Comparison of ENCODE assay signal across 8 cellular contexts in genomic region chr3:101809178-101810022, GRCh38. TPM values are rescaled to one million over a fixed set of nuclear protein-coding genes. Genes with fewer than 3 reads are reported as not detected.
DNase-seq lines count a peak whose midpoint lies in the region; ATAC-seq and TF ChIP-seq lines count a peak whose summit lies in the region.

No MANE protein-coding gene starts in this region.

- H3K9me3 Mint-ChIP-seq in CD8-positive, alpha-beta memory T cell = no peaks in the 10 kb centered on the region
- no peaks in the 10 kb centered on the region for H3K9me3 Mint-ChIP-seq in activated B cell treated with CpG ODN at 0.5 μM for 24 hours
- no peaks in the 10 kb centered on the region for H3K9me3 Mint-ChIP-seq in osteocyte (ENCODE audit: unreplicated experiment)

- DNase-seq in CD8-positive, alpha-beta memory T cell = peak in 4 of 5 donors; percentile 3 to 55 (median 26)
- DNase-seq in NCI-H1694 treated with DMSO at 0.1 percent for 48 hours (lab: John Stamatoyannopoulos, UW) (peak; percentile 50), activated B cell treated with CpG ODN at 0.5 μM for 24 hours (no peak), fibroblast of the aortic adventitia (ENCODE audit: low read depth) (peak; percentile 66), osteocyte (ENCODE audit: extremely low spot score, unreplicated experiment) (no peak), occipital lobe (lab: John Stamatoyannopoulos, UW) (no peak)

- no peak overlapping the region for H3K27ac ChIP-seq in CD8-positive, alpha-beta memory T cell (ENCODE audit: low read depth, low read length)

- no peak overlapping the region for H3K4me3 ChIP-seq in CD8-positive, alpha-beta memory T cell (ENCODE audit: low read length)
- H3K4me3 ChIP-seq in fibroblast of the aortic adventitia (ENCODE audit: low read depth, low read length) = no peak overlapping the region

- TF ChIP-seq CTCF in activated B cell treated with CpG ODN at 0.5 μM for 24 hours (IDR thresholded peaks at IDR 0.05) (peak; percentile 59), fibroblast of the aortic adventitia (IDR thresholded peaks at IDR 0.05; ENCODE audit: insufficient read depth, low read length) (peak; percentile 65), osteocyte (IDR thresholded peaks at IDR 0.05) (peak; percentile 74)

- peaks cover 0 to 46% (median 6%) of the 10 kb centered on the region in 3 donors for H3K36me3 Mint-ChIP-seq in CD8-positive, alpha-beta memory T cell
- peaks cover 12% of the 10 kb centered on the region for H3K36me3 Mint-ChIP-seq in activated B cell treated with CpG ODN at 0.5 μM for 24 hours (ENCODE audit: low read depth)
- H3K36me3 Mint-ChIP-seq in osteocyte (ENCODE audit: unreplicated experiment) = peaks cover 11% of the 10 kb centered on the region

- H3K4me3 Mint-ChIP-seq in CD8-positive, alpha-beta memory T cell = peak overlapping the region in 3 of 7 donors; percentile 8 to 47 (median 32)
- H3K4me3 Mint-ChIP-seq in activated B cell treated with CpG ODN at 0.5 μM for 24 hours (no peak overlapping the region), osteocyte (ENCODE audit: unreplicated experiment) (no peak overlapping the region)

- H3K4me1 ChIP-seq in CD8-positive, alpha-beta memory T cell (ENCODE audit: insufficient read depth, low read length) = peaks cover 29% of the 10 kb centered on the region

- H3K27ac Mint-ChIP-seq in CD8-positive, alpha-beta memory T cell = peak overlapping the region; percentile 6 to 84 (median 64)
- H3K27ac Mint-ChIP-seq in activated B cell treated with CpG ODN at 0.5 μM for 24 hours (no peak overlapping the region), osteocyte (ENCODE audit: unreplicated experiment) (peak overlapping the region; percentile 35)

- no peaks in the 10 kb centered on the region for H3K27me3 Mint-ChIP-seq in CD8-positive, alpha-beta memory T cell
- H3K27me3 Mint-ChIP-seq in activated B cell treated with CpG ODN at 0.5 μM for 24 hours (no peaks in the 10 kb centered on the region), osteocyte (ENCODE audit: unreplicated experiment) (no peaks in the 10 kb centered on the region)

- intact Hi-C loops in activated B cell treated with CpG ODN at 0.5 μM for 24 hours (cut with micrococcal nuclease) = loop anchor here (1.0 to 5.0 kb wide), 4 partner anchors 128 to 864 kb away; no protein-coding TSS in a partner anchor

- peak; percentile 36 for ATAC-seq in GM18868 (IDR thresholded peaks at IDR 0.05; ENCODE audit: unreplicated experiment)
- ATAC-seq in activated B cell treated with CpG ODN at 0.5 μM for 24 hours (ENCODE audit: low read depth) = peak; percentile 82
- ATAC-seq in HG02798 (IDR thresholded peaks at IDR 0.05; ENCODE audit: poor library complexity, unreplicated experiment) = no peak

- POLR2A ChIA-PET in CD8-positive, alpha-beta memory T cell (lab: Charles Lee) = interaction anchor here (1.2 kb wide), 1 partner anchor 416 kb away, joined by 3 read pairs; no protein-coding TSS in a partner anchor
- POLR2A ChIA-PET in activated B cell treated with CpG ODN at 0.5 μM for 24 hours (lab: Charles Lee) = interaction anchor here (0.6 to 2.4 kb wide), 7 partner anchors 9 to 725 kb away, joined by 3 to 23 read pairs (median 3); no protein-coding TSS in a partner anchor

- CTCF ChIA-PET in CD8-positive, alpha-beta memory T cell (lab: Charles Lee) = interaction anchor here (1.0 to 8.5 kb wide), 5 partner anchors 18 to 419 kb away, joined by 3 to 57 read pairs (median 5); no protein-coding TSS in a partner anchor
- CTCF ChIA-PET in activated B cell treated with CpG ODN at 0.5 μM for 24 hours (lab: Charles Lee) = interaction anchor here (0.5 to 17.3 kb wide), 15 partner anchors 8 to 730 kb away, joined by 3 to 847 read pairs (median 4); partner anchors contain the start of gene NFKBIZ

- peaks cover 23 to 41% (median 40%) of the 10 kb centered on the region in 3 donors for H3K4me1 Mint-ChIP-seq in CD8-positive, alpha-beta memory T cell
- H3K4me1 Mint-ChIP-seq in activated B cell treated with CpG ODN at 0.5 μM for 24 hours = peaks cover 37% of the 10 kb centered on the region
- peaks cover 14% of the 10 kb centered on the region for H3K4me1 Mint-ChIP-seq in osteocyte (ENCODE audit: unreplicated experiment)

- no peaks in the 10 kb centered on the region for H3K9me3 ChIP-seq in CD8-positive, alpha-beta memory T cell (ENCODE audit: low read length)

- no peaks in the 10 kb centered on the region for H3K27me3 ChIP-seq in CD8-positive, alpha-beta memory T cell (ENCODE audit: insufficient read depth, low read length, poor library complexity, severe bottlenecking)

- no peaks in the 10 kb centered on the region for H3K36me3 ChIP-seq in CD8-positive, alpha-beta memory T cell (ENCODE audit: insufficient read depth, low read length)

RNA-seq across cellular contexts. Expression of gene NXPE3, which starts 30.4 kb away (rescaled TPM):
- 10 to 100 TPM; 16.2 to 17.2 TPM for total RNA-seq in CD8-positive, alpha-beta memory T cell
- 37.4 TPM for polyA plus RNA-seq in CD8-positive, alpha-beta memory T cell
- 15.8 and 16.0 TPM in 2 replicates for total RNA-seq in activated B cell treated with CpG ODN at 0.5 μM for 24 hours
- 8.6 and 19.7 TPM in 2 replicates for total RNA-seq in fibroblast of the aortic adventitia (ENCODE audit: low replicate concordance)
- 22.2 and 23.9 TPM in 2 replicates for total RNA-seq in osteocyte
- total RNA-seq in occipital lobe = 21.1 TPM

RNA-seq across cellular contexts. Expression of gene NFKBIZ, which starts 39.9 kb away (rescaled TPM):
- total RNA-seq in CD8-positive, alpha-beta memory T cell = 10 to 100 TPM; 32.3 to 32.9 TPM
- 8.0 TPM for polyA plus RNA-seq in CD8-positive, alpha-beta memory T cell
- total RNA-seq in activated B cell treated with CpG ODN at 0.5 μM for 24 hours (391 and 421 TPM in 2 replicates), fibroblast of the aortic adventitia (ENCODE audit: low replicate concordance) (17.5 and 38.3 TPM in 2 replicates), osteocyte (18.2 and 30.1 TPM in 2 replicates), occipital lobe (2.3 TPM)

Comparison
In these comparisons a context has a peak if more than half of its experiments do, and no peak if none do; other contexts are left out.
1. DNase-seq: peak in CD8-positive, alpha-beta memory T cell (4 of 5), NCI-H1694 treated with DMSO at 0.1 percent for 48 hours (single experiment) and fibroblast of the aortic adventitia (single experiment); none in activated B cell treated with CpG ODN at 0.5 μM for 24 hours (single experiment), osteocyte (single experiment) and occipital lobe (single experiment).
2. Peak in every context shown above with its lines, with median percentiles within 50 percentile points of each other: CTCF ChIP-seq.